Comparison of ENCODE assay signal across 9 cellular contexts in the genomic region with DNA sequence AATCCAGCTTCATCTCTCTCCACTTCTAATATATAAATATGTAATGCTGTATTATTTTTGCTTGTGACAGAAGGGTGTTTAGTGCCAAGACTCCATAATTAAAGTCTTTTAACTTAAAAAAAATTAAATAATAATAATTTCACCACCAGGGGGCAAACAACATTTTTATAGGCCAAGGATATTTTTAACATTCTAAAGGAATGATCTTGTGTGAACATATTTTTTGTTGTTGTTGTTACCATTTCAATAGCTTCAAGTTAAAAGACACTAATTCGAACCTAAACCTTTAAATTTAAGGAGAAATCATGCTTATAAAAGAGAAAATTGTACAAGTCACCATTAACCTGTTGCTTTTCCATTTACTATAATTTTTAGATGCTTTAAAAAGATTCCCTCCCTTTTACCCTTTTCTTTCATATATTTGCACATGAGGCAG. TPM values are rescaled to one million over a fixed set of nuclear protein-coding genes. Genes with fewer than 3 reads are reported as not detected.
DNase-seq lines count a peak whose midpoint lies in the region; FAIRE-seq and TF ChIP-seq lines count a peak whose summit lies in the region.
"Had no signal": no experiment of that assay in that cellular context is flagged by ENCODE, and none has a peak within 500 bp of the region (broad histone marks: within the 10 kb centered on the region; RNA-seq: fewer than 3 reads in every experiment).

No MANE protein-coding gene starts in this region.

- H3K9me3 Mint-ChIP-seq in Calu3 (ENCODE audit: low read depth, unreplicated experiment) (peaks cover 3% of the 10 kb centered on the region), neural crest cell (peaks cover 7% of the 10 kb centered on the region)

- no peak overlapping the region for H3K9ac ChIP-seq in KMS-11

- no peak for DNase-seq in Calu3
- peak; percentile 20 for DNase-seq in bronchial epithelial cell (ENCODE audit: low read depth)
- DNase-seq in neural crest cell (ENCODE audit: low read depth, low spot score): no peak
- DNase-seq in activated CD8-positive, alpha-beta memory T cell treated with anti-CD3 and anti-CD28 coated beads for 24 hours: no peak
- no peak for DNase-seq in stimulated activated naive CD4-positive, alpha-beta T cell treated with Interleukin-2 at 50 U/mL for 16 hours (lab: John Stamatoyannopoulos, UW)
- DNase-seq in stimulated activated CD4-positive, alpha-beta T cell treated with anti-CD3 and anti-CD28 coated beads, Interleukin-4, amount 100 ng/mL, for 4 hours: no peak
- DNase-seq: NCI-H187; stimulated activated CD4-positive, alpha-beta T cell treated with anti-CD3 and anti-CD28 coated beads, Interleukin-4, amount 100 ng/mL, for 24 hours had no signal

- H3K4me2 ChIP-seq in KMS-11: no peak overlapping the region

- H3K4me3 ChIP-seq in KMS-11 (IDR thresholded peaks at IDR 0.05; ENCODE audit: insufficient read depth, low read depth, low read length) (no peak overlapping the region), bronchial epithelial cell (ENCODE audit: low read depth, low read length) (no peak overlapping the region)

- peaks cover 13% of the 10 kb centered on the region for H3K27me3 Mint-ChIP-seq in Calu3 (ENCODE audit: unreplicated experiment)
- no peaks in the 10 kb centered on the region for H3K27me3 Mint-ChIP-seq in neural crest cell (ENCODE audit: low read depth)

- intact Hi-C loops in Calu3 (cut with micrococcal nuclease; ENCODE audit: unreplicated experiment): loop anchor here (1.0 to 2.0 kb wide), 2 partner anchors 410 to 978 kb away; no protein-coding TSS in a partner anchor

- H2AFZ ChIP-seq in KMS-11 (ENCODE audit: low read depth): no peak overlapping the region

- TF ChIP-seq CTCF in Calu3 (IDR thresholded peaks at IDR 0.05; ENCODE audit: unreplicated experiment): peak; percentile 28
- peak; percentile 80 for TF ChIP-seq CTCF in KMS-11 (conservative IDR thresholded peaks at IDR 0.05; ENCODE audit: low read depth, low read length)
- no peak for TF ChIP-seq CTCF in bronchial epithelial cell (IDR thresholded peaks at IDR 0.05; ENCODE audit: insufficient read depth, low read length, severe bottlenecking)
- TF ChIP-seq CTCF in neural crest cell (conservative IDR thresholded peaks at IDR 0.05): peak; percentile 79

- H3K36me3 ChIP-seq in KMS-11 (ENCODE audit: insufficient read depth) (no peaks in the 10 kb centered on the region), bronchial epithelial cell (ENCODE audit: control insufficient read depth, insufficient read depth, low read length) (no peaks in the 10 kb centered on the region)

- no peak overlapping the region for H3K27ac Mint-ChIP-seq in Calu3 (ENCODE audit: unreplicated experiment)
- H3K27ac Mint-ChIP-seq in neural crest cell (ENCODE audit: unreplicated experiment): no peak overlapping the region

- CTCF ChIA-PET in Calu3 (lab: Charles Lee): no interaction called here

- peaks cover 11% of the 10 kb centered on the region for H3K4me1 ChIP-seq in KMS-11 (ENCODE audit: low read depth, poor library complexity, severe bottlenecking)

- no peak for FAIRE-seq in bronchial epithelial cell (lab: Jason Lieb, UNC)

- no TSS peak for BruUV-seq in Calu3 (replicated peaks; lab: Mats Ljungman, UMichigan)

- no peaks in the 10 kb centered on the region for H3K4me1 Mint-ChIP-seq in Calu3 (ENCODE audit: low read depth, unreplicated experiment)
- H3K4me1 Mint-ChIP-seq in neural crest cell: no peaks in the 10 kb centered on the region

- H3K4me3 Mint-ChIP-seq in Calu3 (ENCODE audit: low read depth, unreplicated experiment): no peak overlapping the region
- H3K4me3 Mint-ChIP-seq in neural crest cell: no peak overlapping the region

- H4K20me1 ChIP-seq in KMS-11 (ENCODE audit: insufficient read depth): no peaks in the 10 kb centered on the region

- H3K36me3 Mint-ChIP-seq in Calu3 (ENCODE audit: insufficient read depth, unreplicated experiment) (no peaks in the 10 kb centered on the region), neural crest cell (ENCODE audit: low read depth) (peaks cover 3% of the 10 kb centered on the region)

- H3K27me3 ChIP-seq in KMS-11 (ENCODE audit: insufficient read depth, low read depth) (no peaks in the 10 kb centered on the region), bronchial epithelial cell (ENCODE audit: control insufficient read depth, insufficient read depth, low read length) (no peaks in the 10 kb centered on the region)

- no peak overlapping the region for H3K27ac ChIP-seq in KMS-11

- no peaks in the 10 kb centered on the region for H3K79me2 ChIP-seq in KMS-11 (ENCODE audit: insufficient read depth, low read depth)

RNA-seq across cellular contexts. Expression of a gene that starts 7.5 kb away (rescaled TPM):
- 15.9 and 17.0 TPM in 2 replicates for total RNA-seq in Calu3 (2022)
- 81.6 and 83.1 TPM in 2 replicates for total RNA-seq in bronchial epithelial cell
- total RNA-seq in neural crest cell: 34.3 and 37.7 TPM in 2 replicates
